13 cellular contexts compared by ENCODE assay signal in the genomic region with DNA sequence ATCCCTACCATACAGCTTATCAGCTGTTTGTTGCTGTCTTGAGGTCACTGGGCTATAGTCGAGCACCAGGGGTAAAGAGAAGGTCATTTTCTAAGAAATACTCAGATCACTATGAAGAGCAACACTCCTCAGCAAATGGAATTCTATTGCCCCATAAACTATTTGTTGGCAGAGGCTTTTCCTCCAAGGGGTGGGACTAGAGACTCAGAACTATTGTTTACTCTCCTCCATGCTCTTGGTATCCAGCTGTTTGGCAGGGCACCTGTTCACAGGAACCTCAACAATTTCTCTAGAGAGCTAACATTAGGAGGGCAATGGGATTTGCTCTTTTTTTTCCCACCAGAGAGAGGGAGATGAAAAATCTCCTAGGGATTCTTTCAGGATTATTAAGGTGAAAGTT.
DNase-seq lines count a peak whose midpoint lies in the region; ATAC-seq and TF ChIP-seq lines count a peak whose summit lies in the region.
"Had no signal": no experiment of that assay in that cellular context is flagged by ENCODE, and none has a peak within 500 bp of the region (broad histone marks: within the 10 kb centered on the region; RNA-seq: fewer than 3 reads in every experiment).

No MANE protein-coding gene starts in this region.

- no peak overlapping the region for H3K4me3 ChIP-seq in mucosa of descending colon
- no peak overlapping the region for H3K4me3 ChIP-seq in upper lobe of right lung
- H3K4me3 ChIP-seq: A549, HAP-1 had no signal

- peak; percentile 62 for ATAC-seq in mucosa of descending colon
- peak; percentile 60 for ATAC-seq in upper lobe of right lung
- ATAC-seq: A549; CD8-positive, alpha-beta T cell had no signal

- H3K36me3 ChIP-seq in mucosa of descending colon (ENCODE audit: low read depth) (no peaks in the 10 kb centered on the region), upper lobe of right lung (no peaks in the 10 kb centered on the region)
- H3K36me3 ChIP-seq: BE2C, HAP-1 had no signal

- DNase-seq in DMS79 treated with DMSO at 0.1 percent for 48 hours (lab: John Stamatoyannopoulos, UW), result peak; percentile 13
- peak; percentile 11 for DNase-seq in NCI-H510A (lab: John Stamatoyannopoulos, UW)
- DNase-seq in mucosa of descending colon, result peak in 1 of 3 donors; percentile 16
- no peak for DNase-seq in upper lobe of right lung
- no peak for DNase-seq in NCI-H1092 (lab: John Stamatoyannopoulos, UW)
- no peak for DNase-seq in NCI-H2171 (lab: John Stamatoyannopoulos, UW)
- DNase-seq: BE2C; CD8-positive, alpha-beta T cell; COR-L47; DMS153; IMR-90 had no signal

- intact Hi-C loops in mucosa of descending colon (cut with DNase I, micrococcal nuclease) (no loop called here), upper lobe of right lung (cut with DNase I) (no loop called here)

- H3K27me3 ChIP-seq in upper lobe of right lung, result no peaks in the 10 kb centered on the region
- H3K27me3 ChIP-seq: BE2C had no signal

- H3K4me1 ChIP-seq in mucosa of descending colon (ENCODE audit: low read depth) (no peaks in the 10 kb centered on the region), upper lobe of right lung (no peaks in the 10 kb centered on the region)
- H3K4me1 ChIP-seq: A549, BE2C, HAP-1 had no signal

- H3K27ac ChIP-seq in upper lobe of right lung, result no peak overlapping the region
- H3K27ac ChIP-seq: A549 had no signal

- H3K9me3 ChIP-seq in mucosa of descending colon, result no peaks in the 10 kb centered on the region
- no peaks in the 10 kb centered on the region for H3K9me3 ChIP-seq in upper lobe of right lung
- H3K9me3 ChIP-seq: BE2C, HAP-1 had no signal

- TF ChIP-seq CTCF in mucosa of descending colon (IDR thresholded peaks at IDR 0.05) (no peak), upper lobe of right lung (IDR thresholded peaks at IDR 0.05) (no peak)

Comparison
In these comparisons a context has a peak if more than half of its experiments do, and no peak if none do; other contexts are left out.
1. DNase-seq: peak in DMS79 treated with DMSO at 0.1 percent for 48 hours (single experiment) and NCI-H510A (single experiment); none in upper lobe of right lung (single experiment), NCI-H1092 (single experiment) and NCI-H2171 (single experiment).